In the genomic region with DNA sequence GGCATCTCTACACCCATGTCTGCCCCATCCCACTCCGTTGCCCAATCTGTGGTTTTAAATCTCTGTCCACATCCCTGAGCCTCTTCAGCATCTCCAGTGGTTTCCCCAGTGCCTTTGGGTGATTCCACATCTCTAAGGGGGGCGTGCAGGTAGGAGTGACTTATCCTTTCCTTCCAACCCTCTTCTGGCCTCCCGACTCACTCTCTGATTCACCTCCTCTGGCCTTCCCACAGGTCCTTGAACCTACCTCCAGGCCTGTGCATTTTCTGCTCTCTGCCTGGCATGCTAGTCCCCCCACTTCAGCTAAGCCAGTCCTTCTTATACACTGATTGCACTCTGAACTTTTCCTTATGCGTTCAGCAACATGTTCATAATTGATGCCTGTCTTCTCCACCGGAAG, we compare ENCODE assay signal across 28 cellular contexts.
DNase-seq lines count a peak whose midpoint lies in the region; ATAC-seq and TF ChIP-seq lines count a peak whose summit lies in the region.
"Had no signal": no experiment of that assay in that cellular context is flagged by ENCODE, and none has a peak within 500 bp of the region (broad histone marks: within the 10 kb centered on the region; RNA-seq: fewer than 3 reads in every experiment).

No MANE protein-coding gene starts in this region.

- WGBS in SK-N-SH (ENCODE audit: low lambda C conversion rate): 78% methylated on average over 5 of the region's 5 CpGs
- 88 to 95% (median 93%) methylated on average over 5 of the region's 5 CpGs for WGBS in stomach, 5 donors

- no TSS peak for BruUV-seq in HCT116 (replicated peaks; lab: Mats Ljungman, UMichigan)

- H3K36me3 ChIP-seq in SK-N-SH (replicated peaks in 1 of 2; ENCODE audit: control insufficient read depth in 1 of 2, insufficient read depth in 2 of 2, low read length in 1 of 2) (no peaks in the 10 kb centered on the region), HCT116 (ENCODE audit: control insufficient read depth in 1 of 2, insufficient read depth in 2 of 2, low read length in 2 of 2) (no peaks in the 10 kb centered on the region), rectal smooth muscle tissue (ENCODE audit: control insufficient read depth, insufficient read depth, low read length) (no peaks in the 10 kb centered on the region), stomach (no peaks in the 10 kb centered on the region)
- H3K36me3 ChIP-seq: left ventricle myocardium inferior, prostate gland, WERI-Rb-1 had no signal

- H3K4me1 ChIP-seq in SK-N-SH (ENCODE audit: control insufficient read depth in 1 of 2, insufficient read depth in 2 of 2, low read depth in 1 of 2, low read length in 1 of 2) (peaks cover 0 to 30% of the 10 kb centered on the region in 2 experiments; a peak in 2 of 4 replicates), HCT116 (ENCODE audit: control insufficient read depth in 1 of 2, insufficient read depth in 2 of 2, low read length in 2 of 2) (peaks cover 3 to 10% of the 10 kb centered on the region in 2 experiments; a peak in 2 of 4 replicates), foreskin keratinocyte (no peaks in the 10 kb centered on the region), rectal smooth muscle tissue (ENCODE audit: control insufficient read depth, insufficient read depth, low read length) (peaks cover 15% of the 10 kb centered on the region), stomach (peaks cover 0 to 6% (median 0%) of the 10 kb centered on the region in 4 donors)

- H3K27ac ChIP-seq in SK-N-SH (ENCODE audit: low read depth in 2 of 2, low read length in 1 of 2) (peak overlapping the region in 1 of 2 experiments; percentile 61; a peak in 2 of 4 replicates), HCT116 (ENCODE audit: low read depth, low read length) (no peak overlapping the region), foreskin keratinocyte (no peak overlapping the region), rectal smooth muscle tissue (ENCODE audit: low read depth, low read length) (peak overlapping the region; percentile 70), stomach (no peak overlapping the region)
- H3K27ac ChIP-seq: 22Rv1, C4-2B, epithelial cell of prostate, left ventricle myocardium inferior, prostate gland, WERI-Rb-1 had no signal

- no peaks in the 10 kb centered on the region for H4K20me1 ChIP-seq in SK-N-SH (ENCODE audit: insufficient read depth)
- H4K20me1 ChIP-seq in HCT116 (ENCODE audit: insufficient read depth): no peaks in the 10 kb centered on the region

- no peak for DNase-seq in SK-N-SH
- DNase-seq in HCT116 (ENCODE audit: low read depth, low spot score): no peak
- DNase-seq in foreskin keratinocyte: peak in 1 of 2 donors; percentile 4
- no peak for DNase-seq in GM13976 (ENCODE audit: low spot score)
- no peak for DNase-seq in NCI-H524 (lab: John Stamatoyannopoulos, UW)
- DNase-seq in stomach: no peak
- DNase-seq: activated CD4-positive, alpha-beta T cell treated with anti-CD3 and anti-CD28 coated beads, Interleukin-2, amount 10 ng/mL, durations not matched to agents 24 days and 14 days; activated CD8-positive, alpha-beta memory T cell treated with anti-CD3 and anti-CD28 coated beads, Interleukin-2, amount 50 U/mL, for 48 hours; anterior cingulate cortex; COR-L47; cortex of kidney; effector memory CD4-positive, alpha-beta T cell; GF-D8; left ventricle myocardium inferior; mesenchymal stem cell; NCI-H1048; NCI-H1694; NCI-H446; NCI-H82; stimulated activated CD4-positive, alpha-beta T cell treated with anti-CD3 and anti-CD28 coated beads, Interleukin-4, amount 100 ng/mL, for 4 hours; WERI-Rb-1 had no signal

- H3K27me3 ChIP-seq in SK-N-SH (ENCODE audit: insufficient read depth) (no peaks in the 10 kb centered on the region), HCT116 (ENCODE audit: insufficient read depth, low read length) (no peaks in the 10 kb centered on the region; the same call in 1 of the 2 replicates), foreskin keratinocyte (peaks cover 34% of the 10 kb centered on the region), rectal smooth muscle tissue (ENCODE audit: control insufficient read depth, insufficient read depth, low read length) (no peaks in the 10 kb centered on the region), stomach (no peaks in the 10 kb centered on the region)

- CTCF ChIA-PET in SK-N-SH (lab: Yijun Ruan, JAX) (no interaction called here), HCT116 (lab: Charles Lee) (no interaction called here)

- H3K4me3 ChIP-seq in SK-N-SH (ENCODE audit: low read depth in 2 of 2, low read length in 1 of 2) (no peak overlapping the region), HCT116 (replicated peaks in 1 of 2; ENCODE audit: low read depth in 1 of 2, low read length in 2 of 2) (no peak overlapping the region), rectal smooth muscle tissue (ENCODE audit: low read length) (no peak overlapping the region), stomach (no peak overlapping the region)
- H3K4me3 ChIP-seq: GM23338, left ventricle myocardium inferior, prostate gland had no signal

- TF ChIP-seq RAD21 in SK-N-SH (IDR thresholded peaks at IDR 0.05; ENCODE audit: low read length) (no peak), HCT116 (IDR thresholded peaks at IDR 0.05; ENCODE audit: low read depth) (no peak)

- POLR2A ChIA-PET in SK-N-SH (lab: Yijun Ruan, JAX) (no interaction called here), HCT116 (lab: Charles Lee) (no interaction called here)

- no peaks in the 10 kb centered on the region for H3K79me2 ChIP-seq in SK-N-SH (ENCODE audit: insufficient read depth)
- no peaks in the 10 kb centered on the region for H3K79me2 ChIP-seq in HCT116 (ENCODE audit: insufficient read depth, low read length)

- in situ Hi-C loops in GM13976 (cut with MboI; ENCODE audit: low sequenced_read_pairs, unreplicated experiment): no loop called here

- no peak for TF ChIP-seq POLR2A in HCT116 (IDR thresholded peaks at IDR 0.05; ENCODE audit: borderline replicate concordance, extremely low read depth, insufficient read depth, insufficient read length)
- no peak for TF ChIP-seq POLR2A in stomach (IDR thresholded peaks at IDR 0.05)

- H2AFZ ChIP-seq in SK-N-SH (ENCODE audit: low read depth) (no peak overlapping the region), HCT116 (ENCODE audit: low read depth, low read length, poor library complexity, severe bottlenecking) (no peak overlapping the region)
- H2AFZ ChIP-seq: GM23338 had no signal

- intact Hi-C loops in HCT116 (cut with micrococcal nuclease) (no loop called here), stomach (cut with DNase I; ENCODE audit: low total_unique reads) (no loop called here)

- RAD21 ChIA-PET in HCT116 (lab: Charles Lee; ENCODE audit: low non-redundant PET in 1 of 2, low total read pairs in 2 of 2, uncharacterized antibody in 2 of 2, unreplicated experiment in 2 of 2): no interaction called here

- ATAC-seq in SK-N-SH treated with all-trans-retinoic acid at 6 μM for 48 hours (peak; percentile 12; the same call in 2 of the 3 replicates), HCT116 (0 out of 2 replicates have a peak, but pooled peaks have one; percentile 34), foreskin keratinocyte (peak; percentile 28)

- no peak for TF ChIP-seq CTCF in SK-N-SH (IDR thresholded peaks at IDR 0.05)
- no peak for TF ChIP-seq CTCF in HCT116 (IDR thresholded peaks at IDR 0.05 in 2 of 3, conservative IDR thresholded peaks at IDR 0.05 in 1 of 3; ENCODE audit: borderline replicate concordance in 1 of 3, insufficient read depth in 1 of 3, low read depth in 2 of 3, low read length in 2 of 3)
- TF ChIP-seq CTCF in foreskin keratinocyte (conservative IDR thresholded peaks at IDR 0.05): no peak
- no peak for TF ChIP-seq CTCF in GM13976 (IDR thresholded peaks at IDR 0.05; ENCODE audit: borderline replicate concordance, control extremely low read depth, extremely low read depth, insufficient read depth, missing control alignments)
- TF ChIP-seq CTCF in stomach (IDR thresholded peaks at IDR 0.05): no peak

- H3K9me3 ChIP-seq in SK-N-SH (no peaks in the 10 kb centered on the region), HCT116 (ENCODE audit: control insufficient read depth in 1 of 2, insufficient read depth in 1 of 2, low read depth in 1 of 2, low read length in 2 of 2) (no peaks in the 10 kb centered on the region), stomach (no peaks in the 10 kb centered on the region)
- H3K9me3 ChIP-seq: left ventricle myocardium inferior, prostate gland had no signal

- H3K4me2 ChIP-seq in SK-N-SH (no peak overlapping the region), HCT116 (ENCODE audit: low read length) (no peak overlapping the region)
- H3K4me2 ChIP-seq: GM23338 had no signal

- no peaks in the 10 kb centered on the region for H3F3A ChIP-seq in SK-N-SH (replicated peaks; ENCODE audit: insufficient read depth)

- H3K9ac ChIP-seq in SK-N-SH: no peak overlapping the region
- H3K9ac ChIP-seq in HCT116 (ENCODE audit: low read length): no peak overlapping the region
- peak overlapping the region; percentile 11 for H3K9ac ChIP-seq in rectal smooth muscle tissue (ENCODE audit: low read length)

- TF ChIP-seq EP300 in SK-N-SH (IDR thresholded peaks at IDR 0.05; ENCODE audit: borderline replicate concordance in 1 of 2, low read depth in 1 of 2, low read length in 1 of 2): no peak
- TF ChIP-seq EP300 in stomach (IDR thresholded peaks at IDR 0.05): no peak

- H3K9me2 ChIP-seq in SK-N-SH (no peaks in the 10 kb centered on the region), HCT116 (ENCODE audit: insufficient read depth) (no peaks in the 10 kb centered on the region)

TF ChIP-seq in SK-N-SH treated with all-trans-retinoic acid at 6 μM for 48 hours, 23 proteins besides CTCF, POLR2A, EP300 and RAD21 (continues in another document):
- no peak for TF ChIP-seq ZC3H10 (CRISPR knock-in tag; IDR thresholded peaks at IDR 0.05)

TF ChIP-seq in SK-N-SH, 30 proteins besides CTCF, POLR2A, EP300 and RAD21 (continues in another document):
- TF ChIP-seq SMC3 (IDR thresholded peaks at IDR 0.05; ENCODE audit: low read depth, low read length) (no peak), SIN3A (IDR thresholded peaks at IDR 0.05; ENCODE audit: borderline replicate concordance, low read depth, low read length) (no peak)

TF ChIP-seq in HCT116, 20 proteins besides CTCF, POLR2A, EP300 and RAD21 (continues in another document):
- TF ChIP-seq SP1 (IDR thresholded peaks at IDR 0.05; ENCODE audit: low read depth) (no peak), SIN3A (IDR thresholded peaks at IDR 0.05; ENCODE audit: low read depth) (no peak)
